In the genomic region with DNA sequence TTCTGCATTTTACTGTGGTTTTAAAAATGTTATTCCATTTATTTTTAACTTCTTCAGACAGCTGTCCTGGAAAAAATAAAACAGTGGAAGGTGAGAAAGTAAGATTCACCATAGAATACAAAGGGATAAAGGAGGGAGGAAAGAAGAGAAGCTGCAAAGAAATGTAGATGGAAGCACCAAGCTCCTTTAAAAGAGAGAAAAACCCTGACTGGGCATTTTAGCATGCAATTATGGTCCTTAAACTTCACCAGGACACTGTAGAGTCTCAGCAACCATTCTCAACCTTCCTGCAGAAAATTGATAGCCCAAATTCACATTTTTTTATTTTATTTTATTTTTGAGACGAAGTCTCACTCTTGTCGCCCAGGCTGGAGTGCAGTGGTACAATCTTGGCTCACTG, we compare ENCODE assay signal across 15 cellular contexts.
"Had no signal": no experiment of that assay in that cellular context is flagged by ENCODE, and none has a peak within 500 bp of the region (broad histone marks: within the 10 kb centered on the region; RNA-seq: fewer than 3 reads in every experiment).

No MANE protein-coding gene starts in this region.

- ATAC-seq: left lobe of liver; stimulated activated naive B cell treated with anti-CD40 and anti-IgM and Interleukin-4, amounts not matched to agents 10 μg/mL and 1 μg/mL and 100 μg/mL, for 72 hours had no signal

- H3K36me3 Mint-ChIP-seq: naive B cell had no signal

- H3K9me3 Mint-ChIP-seq: naive B cell; stimulated activated naive B cell treated with anti-CD40 and anti-IgM and Interleukin-4, amounts not matched to agents 10 μg/mL and 1 μg/mL and 100 μg/mL, for 72 hours had no signal

- DNase-seq: activated CD4-positive, CD25-positive, alpha-beta regulatory T cell; activated effector memory CD4-positive, alpha-beta T cell treated with Interleukin-2 at 50 U/mL for 16 hours; activated naive CD4-positive, alpha-beta T cell treated with anti-CD3 and anti-CD28 coated beads, Interleukin-2, amount 50 U/mL, for 16 hours; brain microvascular endothelial cell; cerebellar nuclear complex; effector CD8-positive, alpha-beta T cell; esophagus squamous epithelium; islet precursor cell; naive B cell; SIG-M5; stimulated activated CD4-positive, alpha-beta T cell treated with anti-CD3 and anti-CD28 coated beads, Interleukin-12 subunit alpha, Interleukin-12 subunit beta, amount 100 ng/mL, for 4 hours; stimulated activated CD4-positive, alpha-beta T cell treated with anti-CD3 and anti-CD28 coated beads, Interleukin-2, amount 100 ng/mL, for 24 hours; stimulated activated naive B cell treated with anti-CD40 and anti-IgM and Interleukin-4, amounts not matched to agents 10 μg/mL and 1 μg/mL and 100 μg/mL, for 72 hours; transverse colon had no signal
